Comparison of ENCODE assay signal across 10 cellular contexts in the genomic region with DNA sequence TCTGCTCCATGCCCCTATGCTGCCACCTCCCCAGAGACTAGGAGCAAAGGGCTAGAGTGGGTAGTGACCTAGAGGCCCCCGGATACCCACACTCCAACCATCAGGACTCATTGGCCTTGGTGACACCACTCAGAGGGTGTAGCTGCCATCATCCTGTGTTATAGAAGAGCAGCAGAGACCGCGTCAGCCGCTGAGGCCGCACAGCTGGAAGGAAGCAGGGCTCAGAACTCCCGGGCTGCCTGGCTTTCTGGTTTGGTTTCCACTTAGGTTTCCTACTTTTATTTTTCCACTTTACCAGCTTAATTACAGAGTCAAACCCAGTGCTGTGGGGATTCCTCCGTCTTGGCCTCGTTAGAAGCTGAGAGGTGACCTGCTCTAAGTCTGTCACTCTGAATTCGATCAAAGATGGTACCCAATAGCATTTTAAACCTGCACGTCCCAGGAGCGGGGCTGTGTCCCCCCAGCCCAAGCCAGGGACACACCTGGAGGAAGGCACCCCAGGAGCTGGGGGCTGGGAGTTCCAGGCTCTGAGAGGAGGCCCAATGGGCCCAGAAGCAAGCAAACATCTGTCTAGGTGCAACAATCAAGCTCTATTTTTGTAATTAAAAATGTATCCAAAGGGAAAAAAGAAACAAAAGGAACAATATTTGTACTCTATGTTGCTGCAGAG. TPM values are rescaled to one million over a fixed set of nuclear protein-coding genes. Genes with fewer than 3 reads are reported as not detected.
DNase-seq lines count a peak whose midpoint lies in the region; ATAC-seq and TF ChIP-seq lines count a peak whose summit lies in the region.
"Had no signal": no experiment of that assay in that cellular context is flagged by ENCODE, and none has a peak within 500 bp of the region (broad histone marks: within the 10 kb centered on the region; RNA-seq: fewer than 3 reads in every experiment).

No MANE protein-coding gene starts in this region.

- no peak overlapping the region for H4K8ac ChIP-seq in mesenchymal stem cell (ENCODE audit: low read length)

- H2BK5ac ChIP-seq in mesenchymal stem cell (ENCODE audit: low read depth, low read length, poor library complexity, severe bottlenecking), result no peak overlapping the region

- H3K36me3 ChIP-seq in mesenchymal stem cell (ENCODE audit: control insufficient read depth in 1 of 2, insufficient read depth in 2 of 2, low read depth in 1 of 2, low read length in 2 of 2) (peaks cover 0 to 8% of the 10 kb centered on the region in 2 experiments), testis (ENCODE audit: low read depth, missing control alignments) (no peaks in the 10 kb centered on the region)

- H2BK12ac ChIP-seq in mesenchymal stem cell (ENCODE audit: low read length in 2 of 2), result peak overlapping the region; percentile 21 to 23

- peak overlapping the region; percentile 21 for H2BK120ac ChIP-seq in mesenchymal stem cell (ENCODE audit: low read depth, low read length)

- peak overlapping the region; percentile 90 for H2BK15ac ChIP-seq in mesenchymal stem cell (ENCODE audit: low read depth, poor library complexity, severe bottlenecking)

- no peak overlapping the region for H3K23ac ChIP-seq in mesenchymal stem cell (ENCODE audit: low read length in 2 of 2)

- ATAC-seq in activated naive CD8-positive, alpha-beta T cell treated with anti-CD3 and anti-CD28 coated beads, Interleukin-2, amount 50 U/mL, for 24 hours, result no peak
- ATAC-seq in activated B cell treated with CpG ODN at 0.5 μM for 24 hours (ENCODE audit: low read depth), result no peak

- no peak overlapping the region for H3K9ac ChIP-seq in mesenchymal stem cell (ENCODE audit: low read length)
- H3K9ac ChIP-seq: parathyroid adenoma had no signal

- H3K14ac ChIP-seq in mesenchymal stem cell (ENCODE audit: low read length in 2 of 2), result no peak overlapping the region

- peaks cover 60% of the 10 kb centered on the region for H3K4me1 ChIP-seq in mesenchymal stem cell (ENCODE audit: control insufficient read depth, insufficient read depth, low read depth, low read length)
- peaks cover 48% of the 10 kb centered on the region for H3K4me1 ChIP-seq in testis
- H3K4me1 ChIP-seq: parathyroid adenoma had no signal

- peaks cover 0 to 7% of the 10 kb centered on the region in 2 experiments for H3K27me3 ChIP-seq in mesenchymal stem cell (ENCODE audit: control insufficient read depth in 1 of 2, insufficient read depth in 1 of 2, low read length in 2 of 2)
- no peaks in the 10 kb centered on the region for H3K27me3 ChIP-seq in testis

- H3K79me1 ChIP-seq in mesenchymal stem cell (replicated peaks; ENCODE audit: low read length, poor library complexity, severe bottlenecking), result peaks cover 3% of the 10 kb centered on the region

- H3K27ac ChIP-seq in mesenchymal stem cell (ENCODE audit: low read length, poor library complexity, severe bottlenecking) (no peak overlapping the region), testis (peak overlapping the region; percentile 10 to 50)

- CTCF ChIA-PET in activated B cell treated with CpG ODN at 0.5 μM for 24 hours (lab: Charles Lee), result interaction anchor here (0.8 to 11.9 kb wide), 10 partner anchors 9 to 467 kb away, joined by 3 to 334 read pairs (median 6); a partner anchor contains a TSS

- 77% methylated on average over 11 of the region's 11 CpGs for WGBS in mesenchymal stem cell
- WGBS in testis, 2 donors, result 77 to 80% methylated on average over 6 to 11 of the region's 11 CpGs

- DNase-seq in activated naive CD8-positive, alpha-beta T cell treated with anti-CD3 and anti-CD28 coated beads, Interleukin-2, amount 50 U/mL, for 24 hours, result no peak
- DNase-seq in activated B cell treated with CpG ODN at 0.5 μM for 24 hours (no peak), mesenchymal stem cell (peak; percentile 29), testis (no peak), NCI-H2107 treated with DMSO at 0.1 percent for 48 hours (lab: John Stamatoyannopoulos, UW; ENCODE audit: unreplicated experiment) (no peak), NCI-H2196 (lab: John Stamatoyannopoulos, UW; ENCODE audit: unreplicated experiment) (no peak), COR-L47 (lab: John Stamatoyannopoulos, UW) (no peak)
- DNase-seq: cortex of kidney had no signal

- intact Hi-C loops in activated B cell treated with CpG ODN at 0.5 μM for 24 hours (cut with micrococcal nuclease), result loop anchor here (1.0 to 10.0 kb wide), 8 partner anchors 15 to 693 kb away; partner anchors contain the start of gene TRPM5
- intact Hi-C loops in testis (cut with DNase I; ENCODE audit: low total_unique reads), result loop anchor here (2.0 kb wide), 1 partner anchor 355 kb away; no protein-coding TSS in a partner anchor

- H3K18ac ChIP-seq in mesenchymal stem cell (ENCODE audit: low read depth in 1 of 2, low read length in 2 of 2), result peak overlapping the region in 1 of 2 experiments; percentile 2

- H4K91ac ChIP-seq in mesenchymal stem cell (ENCODE audit: low read length), result peak overlapping the region; percentile 46

- no peak overlapping the region for H2AK5ac ChIP-seq in mesenchymal stem cell (ENCODE audit: low read length, severe bottlenecking)

- TF ChIP-seq CTCF in activated B cell treated with CpG ODN at 0.5 μM for 24 hours (IDR thresholded peaks at IDR 0.05) (no peak), testis (IDR thresholded peaks at IDR 0.05) (no peak)

- H3K27ac Mint-ChIP-seq in activated naive CD8-positive, alpha-beta T cell, result no peak overlapping the region
- no peak overlapping the region for H3K27ac Mint-ChIP-seq in activated naive CD8-positive, alpha-beta T cell treated with anti-CD3 and anti-CD28 coated beads, Interleukin-2, amount 50 U/mL, for 24 hours
- no peak overlapping the region for H3K27ac Mint-ChIP-seq in activated B cell treated with CpG ODN at 0.5 μM for 24 hours

- no peaks in the 10 kb centered on the region for H3K9me3 Mint-ChIP-seq in activated naive CD8-positive, alpha-beta T cell (ENCODE audit: low read depth)
- no peaks in the 10 kb centered on the region for H3K9me3 Mint-ChIP-seq in activated naive CD8-positive, alpha-beta T cell treated with anti-CD3 and anti-CD28 coated beads, Interleukin-2, amount 50 U/mL, for 24 hours
- H3K9me3 Mint-ChIP-seq in activated B cell treated with CpG ODN at 0.5 μM for 24 hours, result no peaks in the 10 kb centered on the region

- no peak for TF ChIP-seq POLR2A in testis (IDR thresholded peaks at IDR 0.05)

- H3K4me3 ChIP-seq in mesenchymal stem cell (ENCODE audit: insufficient read depth in 1 of 2, low read depth in 1 of 2, low read length in 2 of 2), result no peak overlapping the region
- H3K4me3 ChIP-seq in testis, result no peak overlapping the region

- no peaks in the 10 kb centered on the region for H3K27me3 Mint-ChIP-seq in activated naive CD8-positive, alpha-beta T cell
- peaks cover 12% of the 10 kb centered on the region for H3K27me3 Mint-ChIP-seq in activated naive CD8-positive, alpha-beta T cell treated with anti-CD3 and anti-CD28 coated beads, Interleukin-2, amount 50 U/mL, for 24 hours
- H3K27me3 Mint-ChIP-seq in activated B cell treated with CpG ODN at 0.5 μM for 24 hours, result peaks cover 5% of the 10 kb centered on the region

- POLR2A ChIA-PET in activated B cell treated with CpG ODN at 0.5 μM for 24 hours (lab: Charles Lee), result interaction anchor here (0.8 to 2.5 kb wide), 6 partner anchors 11 to 442 kb away, joined by 3 to 24 read pairs (median 4); a partner anchor contains a TSS

- no peaks in the 10 kb centered on the region for H3K36me3 Mint-ChIP-seq in activated naive CD8-positive, alpha-beta T cell
- H3K36me3 Mint-ChIP-seq in activated naive CD8-positive, alpha-beta T cell treated with anti-CD3 and anti-CD28 coated beads, Interleukin-2, amount 50 U/mL, for 24 hours (ENCODE audit: low read depth), result no peaks in the 10 kb centered on the region
- no peaks in the 10 kb centered on the region for H3K36me3 Mint-ChIP-seq in activated B cell treated with CpG ODN at 0.5 μM for 24 hours (ENCODE audit: low read depth)

- peaks cover 25% of the 10 kb centered on the region for H3K4me1 Mint-ChIP-seq in activated naive CD8-positive, alpha-beta T cell (ENCODE audit: low read depth)
- peaks cover 17% of the 10 kb centered on the region for H3K4me1 Mint-ChIP-seq in activated naive CD8-positive, alpha-beta T cell treated with anti-CD3 and anti-CD28 coated beads, Interleukin-2, amount 50 U/mL, for 24 hours
- H3K4me1 Mint-ChIP-seq in activated B cell treated with CpG ODN at 0.5 μM for 24 hours, result peaks cover 19% of the 10 kb centered on the region

- no peak overlapping the region for H2AFZ ChIP-seq in mesenchymal stem cell (ENCODE audit: low read depth, low read length)
- H2AFZ ChIP-seq: parathyroid adenoma had no signal

- H3K4me2 ChIP-seq in mesenchymal stem cell (ENCODE audit: low read length, poor library complexity, severe bottlenecking), result no peak overlapping the region

- H3K9me3 ChIP-seq in mesenchymal stem cell (ENCODE audit: control insufficient read depth, low read length) (no peaks in the 10 kb centered on the region), testis (no peaks in the 10 kb centered on the region)

- peak overlapping the region in 1 of 2 experiments; percentile 3 for H3K4ac ChIP-seq in mesenchymal stem cell (ENCODE audit: low read depth in 1 of 2, low read length in 2 of 2)

- peak overlapping the region; percentile 61 for H3K4me3 Mint-ChIP-seq in activated naive CD8-positive, alpha-beta T cell
- H3K4me3 Mint-ChIP-seq in activated naive CD8-positive, alpha-beta T cell treated with anti-CD3 and anti-CD28 coated beads, Interleukin-2, amount 50 U/mL, for 24 hours, result no peak overlapping the region
- H3K4me3 Mint-ChIP-seq in activated B cell treated with CpG ODN at 0.5 μM for 24 hours, result peak overlapping the region; percentile 56

RNA-seq across cellular contexts. Expression of gene CDKN1C, which starts 2.1 kb away (rescaled TPM):
- total RNA-seq in activated B cell treated with CpG ODN at 0.5 μM for 24 hours (1.1 and 1.4 TPM in 2 replicates), testis (10 to 100 TPM; 24.3 to 34.9 TPM)
- polyA plus RNA-seq in mesenchymal stem cell (2013, experiment 1 of 2), result 29.4 TPM
- 31.0 TPM for polyA plus RNA-seq in mesenchymal stem cell (2013, experiment 2 of 2)
- 15.2 TPM for polyA plus RNA-seq in testis (ENCODE audit: insufficient read depth, low read depth, low replicate concordance)

RNA-seq across cellular contexts. Expression of gene PHLDA2, which starts 41.6 kb away (rescaled TPM):
- 0.42 and 0.54 TPM in 2 replicates for total RNA-seq in activated B cell treated with CpG ODN at 0.5 μM for 24 hours
- polyA plus RNA-seq in mesenchymal stem cell (2013, experiment 1 of 2), result 272 TPM
- polyA plus RNA-seq in mesenchymal stem cell (2013, experiment 2 of 2), result 276 TPM
- 1 to 10 TPM; 2.2 to 4.0 TPM for total RNA-seq in testis
- polyA plus RNA-seq in testis (ENCODE audit: insufficient read depth, low read depth, low replicate concordance), result 0.62 TPM

Comparison
In these comparisons a context has a peak if more than half of its experiments do, and no peak if none do; other contexts are left out.
1. RNA of gene CDKN1C, which starts 2.1 kb away (total RNA-seq): 24.3 to 34.9 TPM in testis; 1.1 to 1.4 TPM in activated B cell treated with CpG ODN at 0.5 μM for 24 hours; every median in the first group is over 10 times any median in the second.